9 cellular contexts compared by ENCODE assay signal in genomic region chr13:31038834-31039552, GRCh38.
DNase-seq lines count a peak whose midpoint lies in the region; ATAC-seq and TF ChIP-seq lines count a peak whose summit lies in the region.
"Had no signal": no experiment of that assay in that cellular context is flagged by ENCODE, and none has a peak within 500 bp of the region (broad histone marks: within the 10 kb centered on the region; RNA-seq: fewer than 3 reads in every experiment).

No MANE protein-coding gene starts in this region.

- no peaks in the 10 kb centered on the region for H3K36me3 Mint-ChIP-seq in activated CD8-positive, alpha-beta T cell treated with anti-CD3 and anti-CD28 coated beads, Interleukin-2, amount 10 ng/mL, durations not matched to agents 7 days and 5 days (ENCODE audit: low read depth)
- H3K36me3 Mint-ChIP-seq in stimulated activated naive CD8-positive, alpha-beta T cell treated with anti-CD3 and anti-CD28 coated beads, Interleukin-15, Interleukin-2, amounts not matched to agents 100 ng/mL and 50 ng/mL, for 24 hours (ENCODE audit: low read depth): peaks cover 5% of the 10 kb centered on the region
- H3K36me3 Mint-ChIP-seq in GM23338 (ENCODE audit: low read depth): no peaks in the 10 kb centered on the region

- H3F3A ChIP-seq in GM23338 (replicated peaks; ENCODE audit: low read depth): no peaks in the 10 kb centered on the region

- peaks cover 43% of the 10 kb centered on the region for H3K27me3 Mint-ChIP-seq in activated CD8-positive, alpha-beta T cell treated with anti-CD3 and anti-CD28 coated beads, Interleukin-2, amount 10 ng/mL, durations not matched to agents 7 days and 5 days (ENCODE audit: low read depth)
- H3K27me3 Mint-ChIP-seq in stimulated activated naive CD8-positive, alpha-beta T cell treated with anti-CD3 and anti-CD28 coated beads, Interleukin-15, Interleukin-2, amounts not matched to agents 100 ng/mL and 50 ng/mL, for 24 hours: peaks cover 52% of the 10 kb centered on the region
- peaks cover 5% of the 10 kb centered on the region for H3K27me3 Mint-ChIP-seq in GM23338 (ENCODE audit: insufficient read depth, low read depth, poor library complexity)

- no peak for TF ChIP-seq CTCF in GM23338 (conservative IDR thresholded peaks at IDR 0.05; ENCODE audit: low read depth in 2 of 2)

- no peak overlapping the region for H3K4me2 ChIP-seq in GM23338

- H3K4me3 Mint-ChIP-seq in activated CD8-positive, alpha-beta T cell treated with anti-CD3 and anti-CD28 coated beads, Interleukin-2, amount 10 ng/mL, durations not matched to agents 7 days and 5 days: peak overlapping the region; percentile 35
- peak overlapping the region; percentile 68 for H3K4me3 Mint-ChIP-seq in stimulated activated naive CD8-positive, alpha-beta T cell treated with anti-CD3 and anti-CD28 coated beads, Interleukin-15, Interleukin-2, amounts not matched to agents 100 ng/mL and 50 ng/mL, for 24 hours
- no peak overlapping the region for H3K4me3 Mint-ChIP-seq in GM23338

- no peak overlapping the region for H2AFZ ChIP-seq in GM23338

- H3K79me2 ChIP-seq in GM23338 (replicated peaks; ENCODE audit: insufficient read depth): no peaks in the 10 kb centered on the region

- no peaks in the 10 kb centered on the region for H3K27me3 ChIP-seq in GM23338 (ENCODE audit: insufficient read depth)

- peak; percentile 72 for ATAC-seq in GM19467 (IDR thresholded peaks at IDR 0.05; ENCODE audit: unreplicated experiment)
- peak; percentile 71 for ATAC-seq in HG03469 (IDR thresholded peaks at IDR 0.05; ENCODE audit: unreplicated experiment)
- peak; percentile 70 for ATAC-seq in activated CD8-positive, alpha-beta T cell treated with anti-CD3 and anti-CD28 coated beads, Interleukin-2, amount 10 ng/mL, durations not matched to agents 7 days and 5 days
- no peak for ATAC-seq in GM23338

- POLR2A ChIA-PET in activated CD8-positive, alpha-beta T cell treated with anti-CD3 and anti-CD28 coated beads, Interleukin-2, amount 10 ng/mL, durations not matched to agents 7 days and 5 days (lab: Charles Lee): interaction anchor here (0.6 kb wide), 1 partner anchor 237 kb away, joined by 3 read pairs; no protein-coding TSS in a partner anchor

- H3K9me2 ChIP-seq in GM23338 (ENCODE audit: insufficient read depth): 0 out of 2 replicates have a peak, but pooled peaks cover 7% of the 10 kb centered on the region

- peaks cover 56% of the 10 kb centered on the region for H3K4me1 Mint-ChIP-seq in activated CD8-positive, alpha-beta T cell treated with anti-CD3 and anti-CD28 coated beads, Interleukin-2, amount 10 ng/mL, durations not matched to agents 7 days and 5 days (ENCODE audit: low read depth)
- H3K4me1 Mint-ChIP-seq in stimulated activated naive CD8-positive, alpha-beta T cell treated with anti-CD3 and anti-CD28 coated beads, Interleukin-15, Interleukin-2, amounts not matched to agents 100 ng/mL and 50 ng/mL, for 24 hours (ENCODE audit: low read depth): peaks cover 71% of the 10 kb centered on the region
- no peaks in the 10 kb centered on the region; the same call in 2 of the 3 replicates for H3K4me1 Mint-ChIP-seq in GM23338

- H3K4me3 ChIP-seq in GM23338: no peak overlapping the region
- H3K4me3 ChIP-seq: cardiac muscle cell had no signal

- no peaks in the 10 kb centered on the region for H3K4me1 ChIP-seq in GM23338 (ENCODE audit: insufficient read depth)

- CTCF ChIA-PET in activated CD8-positive, alpha-beta T cell treated with anti-CD3 and anti-CD28 coated beads, Interleukin-2, amount 10 ng/mL, durations not matched to agents 7 days and 5 days (lab: Charles Lee): interaction anchor here (1.2 to 1.5 kb wide), 2 partner anchors 60 to 174 kb away, joined by 4 to 5 read pairs; no protein-coding TSS in a partner anchor

- H3K9me3 Mint-ChIP-seq in activated CD8-positive, alpha-beta T cell treated with anti-CD3 and anti-CD28 coated beads, Interleukin-2, amount 10 ng/mL, durations not matched to agents 7 days and 5 days (ENCODE audit: insufficient read depth): no peaks in the 10 kb centered on the region
- H3K9me3 Mint-ChIP-seq in stimulated activated naive CD8-positive, alpha-beta T cell treated with anti-CD3 and anti-CD28 coated beads, Interleukin-15, Interleukin-2, amounts not matched to agents 100 ng/mL and 50 ng/mL, for 24 hours: peaks cover 5% of the 10 kb centered on the region
- H3K9me3 Mint-ChIP-seq in GM23338: no peaks in the 10 kb centered on the region

- H3K36me3 ChIP-seq in GM23338 (ENCODE audit: insufficient read depth): no peaks in the 10 kb centered on the region
- H3K36me3 ChIP-seq: cardiac muscle cell had no signal

- H4K20me1 ChIP-seq in GM23338 (replicated peaks; ENCODE audit: insufficient read depth): no peaks in the 10 kb centered on the region

- peak; percentile 47 for DNase-seq in EH (ENCODE audit: low read depth)
- DNase-seq in activated CD8-positive, alpha-beta T cell treated with anti-CD3 and anti-CD28 coated beads, Interleukin-2, amount 10 ng/mL, durations not matched to agents 7 days and 5 days: peak; percentile 44
- DNase-seq in GM23338 (ENCODE audit: low spot score): no peak
- no peak for DNase-seq in DMS 273 (lab: John Stamatoyannopoulos, UW; ENCODE audit: unreplicated experiment)
- DNase-seq in midbrain (lab: John Stamatoyannopoulos, UW): no peak

- no peak overlapping the region for H3K27ac ChIP-seq in GM23338 (ENCODE audit: low read depth)
- H3K27ac ChIP-seq: cardiac muscle cell had no signal

- H3K27ac Mint-ChIP-seq in activated CD8-positive, alpha-beta T cell treated with anti-CD3 and anti-CD28 coated beads, Interleukin-2, amount 10 ng/mL, durations not matched to agents 7 days and 5 days: peak overlapping the region; percentile 8
- peak overlapping the region; percentile 89 for H3K27ac Mint-ChIP-seq in stimulated activated naive CD8-positive, alpha-beta T cell treated with anti-CD3 and anti-CD28 coated beads, Interleukin-15, Interleukin-2, amounts not matched to agents 100 ng/mL and 50 ng/mL, for 24 hours
- no peak overlapping the region; the same call in 1 of the 2 replicates for H3K27ac Mint-ChIP-seq in GM23338

TF ChIP-seq in GM23338, 12 proteins besides CTCF, POLR2A, EP300 and RAD21:
- no peak for TF ChIP-seq ZNF114 (CRISPR knock-in tag; IDR thresholded peaks at IDR 0.05)
- TF ChIP-seq, protein P1, sequence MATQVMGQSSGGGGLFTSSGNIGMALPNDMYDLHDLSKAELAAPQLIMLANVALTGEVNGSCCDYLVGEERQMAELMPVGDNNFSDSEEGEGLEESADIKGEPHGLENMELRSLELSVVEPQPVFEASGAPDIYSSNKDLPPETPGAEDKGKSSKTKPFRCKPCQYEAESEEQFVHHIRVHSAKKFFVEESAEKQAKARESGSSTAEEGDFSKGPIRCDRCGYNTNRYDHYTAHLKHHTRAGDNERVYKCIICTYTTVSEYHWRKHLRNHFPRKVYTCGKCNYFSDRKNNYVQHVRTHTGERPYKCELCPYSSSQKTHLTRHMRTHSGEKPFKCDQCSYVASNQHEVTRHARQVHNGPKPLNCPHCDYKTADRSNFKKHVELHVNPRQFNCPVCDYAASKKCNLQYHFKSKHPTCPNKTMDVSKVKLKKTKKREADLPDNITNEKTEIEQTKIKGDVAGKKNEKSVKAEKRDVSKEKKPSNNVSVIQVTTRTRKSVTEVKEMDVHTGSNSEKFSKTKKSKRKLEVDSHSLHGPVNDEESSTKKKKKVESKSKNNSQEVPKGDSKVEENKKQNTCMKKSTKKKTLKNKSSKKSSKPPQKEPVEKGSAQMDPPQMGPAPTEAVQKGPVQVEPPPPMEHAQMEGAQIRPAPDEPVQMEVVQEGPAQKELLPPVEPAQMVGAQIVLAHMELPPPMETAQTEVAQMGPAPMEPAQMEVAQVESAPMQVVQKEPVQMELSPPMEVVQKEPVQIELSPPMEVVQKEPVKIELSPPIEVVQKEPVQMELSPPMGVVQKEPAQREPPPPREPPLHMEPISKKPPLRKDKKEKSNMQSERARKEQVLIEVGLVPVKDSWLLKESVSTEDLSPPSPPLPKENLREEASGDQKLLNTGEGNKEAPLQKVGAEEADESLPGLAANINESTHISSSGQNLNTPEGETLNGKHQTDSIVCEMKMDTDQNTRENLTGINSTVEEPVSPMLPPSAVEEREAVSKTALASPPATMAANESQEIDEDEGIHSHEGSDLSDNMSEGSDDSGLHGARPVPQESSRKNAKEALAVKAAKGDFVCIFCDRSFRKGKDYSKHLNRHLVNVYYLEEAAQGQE (IDR thresholded peaks at IDR 0.05; ENCODE audit: unreplicated experiment): no peak
- no peak for TF ChIP-seq NANOG (IDR thresholded peaks at IDR 0.05; ENCODE audit: borderline replicate concordance)
- TF ChIP-seq ZNF331 (CRISPR knock-in tag; IDR thresholded peaks at IDR 0.05; ENCODE audit: low read depth): no peak
- TF ChIP-seq EZH2phosphoT487 (IDR thresholded peaks at IDR 0.05; ENCODE audit: unreplicated experiment): no peak
- TF ChIP-seq EZH2 (IDR thresholded peaks at IDR 0.05; ENCODE audit: low read depth, unreplicated experiment): no peak
- TF ChIP-seq, protein P2, sequence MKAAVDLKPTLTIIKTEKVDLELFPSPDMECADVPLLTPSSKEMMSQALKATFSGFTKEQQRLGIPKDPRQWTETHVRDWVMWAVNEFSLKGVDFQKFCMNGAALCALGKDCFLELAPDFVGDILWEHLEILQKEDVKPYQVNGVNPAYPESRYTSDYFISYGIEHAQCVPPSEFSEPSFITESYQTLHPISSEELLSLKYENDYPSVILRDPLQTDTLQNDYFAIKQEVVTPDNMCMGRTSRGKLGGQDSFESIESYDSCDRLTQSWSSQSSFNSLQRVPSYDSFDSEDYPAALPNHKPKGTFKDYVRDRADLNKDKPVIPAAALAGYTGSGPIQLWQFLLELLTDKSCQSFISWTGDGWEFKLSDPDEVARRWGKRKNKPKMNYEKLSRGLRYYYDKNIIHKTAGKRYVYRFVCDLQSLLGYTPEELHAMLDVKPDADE (IDR thresholded peaks at IDR 0.05): no peak
- TF ChIP-seq POLR2AphosphoS5 (IDR thresholded peaks at IDR 0.05; ENCODE audit: low read depth): no peak
- TF ChIP-seq JUNB (IDR thresholded peaks at IDR 0.05; ENCODE audit: unreplicated experiment): no peak

Comparison
In these comparisons a context has a peak if more than half of its experiments do, and no peak if none do; other contexts are left out.
1. DNase-seq: peak in EH (single experiment) and activated CD8-positive, alpha-beta T cell treated with anti-CD3 and anti-CD28 coated beads, Interleukin-2, amount 10 ng/mL, durations not matched to agents 7 days and 5 days (single experiment); none in GM23338 (single experiment), DMS 273 (single experiment) and midbrain (single experiment).